In the genomic region with DNA sequence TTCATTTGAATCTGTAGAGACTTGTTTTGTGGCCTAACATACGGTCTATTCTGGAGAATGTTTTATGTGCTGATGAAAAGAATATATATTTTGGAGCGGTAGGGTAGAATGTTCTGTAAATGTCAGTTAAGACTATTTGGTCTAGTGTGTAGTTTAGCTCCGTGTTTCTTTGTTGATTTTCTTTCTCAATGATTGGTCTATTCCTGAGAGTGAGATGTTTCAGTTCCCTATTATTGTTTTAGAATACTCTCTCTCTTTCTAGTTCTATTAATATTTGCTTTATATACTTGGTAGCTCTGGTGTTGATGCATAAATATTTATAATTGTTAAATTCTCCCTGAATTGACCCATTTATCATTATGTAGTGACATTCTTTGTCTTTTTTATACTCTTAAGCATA, we compare ENCODE assay signal across 20 cellular contexts.
DNase-seq lines count a peak whose midpoint lies in the region; ATAC-seq, FAIRE-seq and TF ChIP-seq lines count a peak whose summit lies in the region.
"Had no signal": no experiment of that assay in that cellular context is flagged by ENCODE, and none has a peak within 500 bp of the region (broad histone marks: within the 10 kb centered on the region; RNA-seq: fewer than 3 reads in every experiment).

No MANE protein-coding gene starts in this region.

- POLR2A ChIA-PET in GM12878 (lab: Charles Lee), result no interaction called here

- no peaks in the 10 kb centered on the region for H3K79me2 ChIP-seq in GM12878 (ENCODE audit: control insufficient read depth, insufficient read depth, low read length)

- WGBS in GM12878 (ENCODE audit: insufficient coverage, insufficient replicate concordance, low lambda C conversion rate, missing lambda C conversion rate), result 15% methylated on average over 3 of the region's 3 CpGs
- 79% methylated on average over 3 of the region's 3 CpGs for WGBS in right cardiac atrium

- in situ Hi-C loops in GM12878 (cut with MboI), result no loop called here

- intact Hi-C loops in GM12878 (cut with micrococcal nuclease; ENCODE audit: unreplicated experiment), result no loop called here
- intact Hi-C loops in right cardiac atrium (cut with DNase I), result no loop called here

- H3K4me3 ChIP-seq in GM12878 (no peak overlapping the region), right cardiac atrium (ENCODE audit: low read length) (no peak overlapping the region)
- H3K4me3 ChIP-seq: A549; BLaER1 treated with 17β-estradiol and CSF1 and Interleukin-3, amounts not matched to agents 10 nM and 100 nM had no signal

- SMC1A ChIA-PET in GM12878 (lab: Charles Lee; ENCODE audit: uncharacterized antibody, unreplicated experiment), result no interaction called here

- H3K9ac ChIP-seq in GM12878 (ENCODE audit: control insufficient read depth, insufficient read depth, low read length), result no peak overlapping the region
- H3K9ac ChIP-seq: BLaER1 treated with 17β-estradiol and CSF1 and Interleukin-3, amounts not matched to agents 10 nM and 100 nM had no signal

- H4K20me1 ChIP-seq in GM12878 (ENCODE audit: control insufficient read depth, insufficient read depth), result no peaks in the 10 kb centered on the region
- H4K20me1 ChIP-seq: BLaER1 treated with 17β-estradiol and CSF1 and Interleukin-3, amounts not matched to agents 10 nM and 100 nM had no signal

- peak; percentile 86 for ATAC-seq in GM19351 (IDR thresholded peaks at IDR 0.05; ENCODE audit: unreplicated experiment)
- peak; percentile 52 for ATAC-seq in GM21825 (IDR thresholded peaks at IDR 0.05; ENCODE audit: unreplicated experiment)
- peak; percentile 45 for ATAC-seq in GM12878
- ATAC-seq in right cardiac atrium, result no peak
- ATAC-seq: A549, T-helper 17 cell had no signal

- FAIRE-seq in GM18507 (lab: Jason Lieb, UNC) (peak; percentile 68), GM12878 (lab: Jason Lieb, UNC) (no peak), GM12892 (lab: Jason Lieb, UNC) (no peak)
- FAIRE-seq: G401.6 had no signal

- DNase-seq in GM18507 (ENCODE audit: extremely low spot score, insufficient read length, low read depth) (no peak), GM12878 (ENCODE audit: low read depth, low spot score) (no peak), GM12892 (ENCODE audit: insufficient read length) (no peak), right cardiac atrium (no peak), NCI-H526 treated with DMSO at 0.1 percent for 48 hours (lab: John Stamatoyannopoulos, UW) (no peak)
- DNase-seq: DND-41, GOT3, NCI-H1417 treated with DMSO at 0.1 percent for 48 hours, NCI-H2029, NCI-H2171 treated with DMSO at 0.1 percent for 48 hours, NCI-H446 treated with DMSO at 0.1 percent for 48 hours, NCI-H748 treated with DMSO at 0.1 percent for 48 hours, RPMI8226, SIG-M5, T-helper 17 cell had no signal

- CTCF ChIA-PET in GM12878 (lab: Yijun Ruan, JAX), result no interaction called here

- H3K27me3 ChIP-seq in GM12878 (replicated peaks in 1 of 2; ENCODE audit: control insufficient read depth in 2 of 2, insufficient read depth in 2 of 2, low read length in 1 of 2) (no peaks in the 10 kb centered on the region), right cardiac atrium (ENCODE audit: control insufficient read depth, insufficient read depth) (no peaks in the 10 kb centered on the region)
- H3K27me3 ChIP-seq: BLaER1 treated with 17β-estradiol and CSF1 and Interleukin-3, amounts not matched to agents 10 nM and 100 nM had no signal

- TF ChIP-seq EP300 in GM12878 (IDR thresholded peaks at IDR 0.05; ENCODE audit: borderline replicate concordance in 1 of 2, control insufficient read depth in 1 of 2, low read depth in 2 of 2, low read length in 2 of 2), result no peak

- H3K9me3 ChIP-seq in GM12878 (replicated peaks; ENCODE audit: control insufficient read depth, insufficient read depth, low read length) (no peaks in the 10 kb centered on the region), right cardiac atrium (ENCODE audit: control insufficient read depth, low read length) (no peaks in the 10 kb centered on the region)
- H3K9me3 ChIP-seq: A549 had no signal

- H3K27ac ChIP-seq in GM12878 (ENCODE audit: control insufficient read depth, insufficient read depth), result no peak overlapping the region
- H3K27ac ChIP-seq in right cardiac atrium (ENCODE audit: low read length), result no peak overlapping the region
- H3K27ac ChIP-seq: A549; BLaER1 treated with 17β-estradiol and CSF1 and Interleukin-3, amounts not matched to agents 10 nM and 100 nM had no signal

- BruUV-seq in GM12878 (replicated peaks; lab: Mats Ljungman, UMichigan), result no TSS peak

- H2AFZ ChIP-seq in GM12878 (ENCODE audit: control insufficient read depth, low read depth, low read length), result no peak overlapping the region

- TF ChIP-seq CTCF in GM12878 (IDR thresholded peaks at IDR 0.05 in 2 of 3, conservative IDR thresholded peaks at IDR 0.05 in 1 of 3; ENCODE audit: control insufficient read depth in 2 of 3, extremely low read depth in 1 of 3, insufficient read depth in 1 of 3, low read depth in 3 of 3, low read length in 3 of 3), result no peak

- TF ChIP-seq POLR2A in GM12878 (IDR thresholded peaks at IDR 0.05; ENCODE audit: low read depth, low read length) (no peak), GM12892 (IDR thresholded peaks at IDR 0.05; ENCODE audit: low read depth, low read length) (no peak)

- RAD21 ChIA-PET in GM12878 (lab: Charles Lee; ENCODE audit: unreplicated experiment), result interaction anchor here (0.6 kb wide), 2 partner anchors 25 to 566 kb away, joined by 3 read pairs; no protein-coding TSS in a partner anchor

- no peaks in the 10 kb centered on the region for H3K36me3 ChIP-seq in GM12878 (ENCODE audit: control insufficient read depth in 2 of 2, insufficient read depth in 2 of 2, low read length in 1 of 2)
- H3K36me3 ChIP-seq: BLaER1 treated with 17β-estradiol and CSF1 and Interleukin-3, amounts not matched to agents 10 nM and 100 nM had no signal

- H3K4me2 ChIP-seq in GM12878 (ENCODE audit: control insufficient read depth, insufficient read depth), result no peak overlapping the region
- H3K4me2 ChIP-seq: A549; BLaER1 treated with 17β-estradiol and CSF1 and Interleukin-3, amounts not matched to agents 10 nM and 100 nM had no signal

- no peaks in the 10 kb centered on the region for H3K4me1 ChIP-seq in GM12878 (ENCODE audit: control insufficient read depth, insufficient read depth, low read length)
- H3K4me1 ChIP-seq in right cardiac atrium (ENCODE audit: control insufficient read depth, insufficient read depth, low read length), result no peaks in the 10 kb centered on the region
- H3K4me1 ChIP-seq: A549; BLaER1 treated with 17β-estradiol and CSF1 and Interleukin-3, amounts not matched to agents 10 nM and 100 nM had no signal

- TF ChIP-seq RAD21 in GM12878 (IDR thresholded peaks at IDR 0.05; ENCODE audit: insufficient read depth, low read depth, low read length), result no peak

TF ChIP-seq in GM12878, 131 proteins besides CTCF, POLR2A, EP300 and RAD21:
- TF ChIP-seq IRF4 (IDR thresholded peaks at IDR 0.05; ENCODE audit: low read depth, low read length), result no peak
- TF ChIP-seq, protein P1, sequence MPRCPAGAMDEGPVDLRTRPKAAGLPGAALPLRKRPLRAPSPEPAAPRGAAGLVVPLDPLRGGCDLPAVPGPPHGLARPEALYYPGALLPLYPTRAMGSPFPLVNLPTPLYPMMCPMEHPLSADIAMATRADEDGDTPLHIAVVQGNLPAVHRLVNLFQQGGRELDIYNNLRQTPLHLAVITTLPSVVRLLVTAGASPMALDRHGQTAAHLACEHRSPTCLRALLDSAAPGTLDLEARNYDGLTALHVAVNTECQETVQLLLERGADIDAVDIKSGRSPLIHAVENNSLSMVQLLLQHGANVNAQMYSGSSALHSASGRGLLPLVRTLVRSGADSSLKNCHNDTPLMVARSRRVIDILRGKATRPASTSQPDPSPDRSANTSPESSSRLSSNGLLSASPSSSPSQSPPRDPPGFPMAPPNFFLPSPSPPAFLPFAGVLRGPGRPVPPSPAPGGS (IDR thresholded peaks at IDR 0.05; ENCODE audit: borderline replicate concordance, insufficient read depth, low read depth, low read length, poor library complexity, severe bottlenecking), result no peak
- peak; percentile 41; the same call in 1 of the 2 replicates for TF ChIP-seq SPI1 (IDR thresholded peaks at IDR 0.05; ENCODE audit: borderline replicate concordance, insufficient read depth, low read depth, low read length)

Comparison
In these comparisons a context has a peak if more than half of its experiments do, and no peak if none do; other contexts are left out.
1. ATAC-seq: peak in GM19351 (single experiment), GM21825 (single experiment) and GM12878 (single experiment); none in right cardiac atrium (0 of 2).